Comparison of ENCODE assay signal across 23 cellular contexts in genomic region chr22:27784099-27784446, GRCh38. TPM values are rescaled to one million over a fixed set of nuclear protein-coding genes. Genes with fewer than 3 reads are reported as not detected.
DNase-seq lines count a peak whose midpoint lies in the region; ATAC-seq, FAIRE-seq and TF ChIP-seq lines count a peak whose summit lies in the region.
"Had no signal": no experiment of that assay in that cellular context is flagged by ENCODE, and none has a peak within 500 bp of the region (broad histone marks: within the 10 kb centered on the region; RNA-seq: fewer than 3 reads in every experiment).

No MANE protein-coding gene starts in this region.

- in situ Hi-C loops in ACHN (cut with HindIII; ENCODE audit: low pct_ligation_motif_present, low pct_unique_long_range_greater_than_20kb, low sequenced_read_pairs): no loop called here

- H2AFZ ChIP-seq in neural progenitor cell (replicated peaks): no peak overlapping the region

- H3K9ac ChIP-seq in neural progenitor cell: no peak overlapping the region

- H3K4me1 Mint-ChIP-seq in neural progenitor cell: peaks cover 67% of the 10 kb centered on the region
- H3K4me1 Mint-ChIP-seq in progenitor cell of endocrine pancreas (ENCODE audit: low read depth): no peaks in the 10 kb centered on the region

- H3K4me3 ChIP-seq in heart left ventricle (peak overlapping the region in 1 of 12 donors; percentile 6), esophagus squamous epithelium (no peak overlapping the region), neural progenitor cell (no peak overlapping the region)

- FAIRE-seq in urothelium cell line (lab: Jason Lieb, UNC): peak; percentile 37
- FAIRE-seq: endometrium, GM18507 had no signal

- intact Hi-C loops in heart left ventricle (cut with DNase I): loop anchor here in 2 of 10 donors (5.0 to 10.0 kb wide), 2 partner anchors 57 to 59 kb away; no protein-coding TSS in a partner anchor
- intact Hi-C loops in cardiac septum (cut with DNase I): no loop called here
- intact Hi-C loops in esophagus squamous epithelium (cut with DNase I): no loop called here

- H3K79me2 ChIP-seq in neural progenitor cell (ENCODE audit: low read depth): peaks cover 100% of the 10 kb centered on the region

- DNase-seq in heart left ventricle (no peak), cardiac septum (ENCODE audit: low spot score) (no peak), esophagus squamous epithelium (lab: John Stamatoyannopoulos, UW) (no peak), neural progenitor cell (ENCODE audit: low spot score) (peak; percentile 42), urothelium cell line (ENCODE audit: low spot score) (no peak), ACHN (no peak), NCI-H1092 (lab: John Stamatoyannopoulos, UW) (no peak), progenitor cell of endocrine pancreas (ENCODE audit: low spot score, unreplicated experiment) (no peak)
- DNase-seq: 8988T; activated CD8-positive, alpha-beta memory T cell treated with anti-CD3 and anti-CD28 coated beads, Interleukin-2, amount 50 U/mL, for 48 hours; activated gamma-delta T cell treated with Interleukin-2 at 50 U/mL for 16 hours; amniotic stem cell; BE2C; H7; left colon; NCI-H1105 treated with DMSO at 0.1 percent for 48 hours; NCI-H524; stimulated activated CD4-positive, alpha-beta T cell treated with anti-CD3 and anti-CD28 coated beads, Interleukin-1b, Interleukin-23, amount 100 ng/mL, for 48 hours; stimulated activated naive CD4-positive, alpha-beta T cell had no signal

- H3K27me3 Mint-ChIP-seq in neural progenitor cell (ENCODE audit: insufficient read depth, low read depth) (no peaks in the 10 kb centered on the region), progenitor cell of endocrine pancreas (peaks cover 16% of the 10 kb centered on the region)

- no peak for ATAC-seq in heart left ventricle
- ATAC-seq: left colon, sciatic nerve had no signal

- TF ChIP-seq CTCF in heart left ventricle (IDR thresholded peaks at IDR 0.05) (no peak), esophagus squamous epithelium (IDR thresholded peaks at IDR 0.05) (no peak), neural progenitor cell (IDR thresholded peaks at IDR 0.05) (no peak), progenitor cell of endocrine pancreas (IDR thresholded peaks at IDR 0.05; ENCODE audit: unreplicated experiment) (no peak)

- H3K27ac ChIP-seq in heart left ventricle (peak overlapping the region in 7 of 12 donors; percentile 8 to 65 (median 48)), esophagus squamous epithelium (peak overlapping the region; percentile 50 to 89 (median 84)), neural progenitor cell (peak overlapping the region; percentile 72)

- H4K20me1 ChIP-seq in neural progenitor cell (ENCODE audit: low read depth): peaks cover 83% of the 10 kb centered on the region

- no peaks in the 10 kb centered on the region for H3K27me3 ChIP-seq in heart left ventricle
- no peaks in the 10 kb centered on the region for H3K27me3 ChIP-seq in esophagus squamous epithelium
- H3K27me3 ChIP-seq in neural progenitor cell: no peaks in the 10 kb centered on the region
- H3K27me3 ChIP-seq: BE2C had no signal

- 88 to 96% (median 91%) methylated on average over 5 of the region's 5 CpGs for WGBS in heart left ventricle, 4 donors
- WGBS in esophagus squamous epithelium, 2 donors: 83 to 89% methylated on average over 3 to 4 of the region's 5 CpGs

- H3K4me1 ChIP-seq in heart left ventricle (peaks cover 0 to 51% (median 11%) of the 10 kb centered on the region in 12 donors), esophagus squamous epithelium (peaks cover 0 to 43% (median 12%) of the 10 kb centered on the region in 3 donors), neural progenitor cell (peaks cover 38% of the 10 kb centered on the region)
- H3K4me1 ChIP-seq: BE2C had no signal

- H3K4me3 Mint-ChIP-seq in neural progenitor cell (peak overlapping the region; percentile 62), progenitor cell of endocrine pancreas (ENCODE audit: low read depth) (no peak overlapping the region)

- H3K27ac Mint-ChIP-seq in neural progenitor cell: peak overlapping the region; percentile 91
- H3K27ac Mint-ChIP-seq in progenitor cell of endocrine pancreas: no peak overlapping the region

- H3K36me3 ChIP-seq in heart left ventricle (no peaks in the 10 kb centered on the region), esophagus squamous epithelium (no peaks in the 10 kb centered on the region), neural progenitor cell (no peaks in the 10 kb centered on the region)
- H3K36me3 ChIP-seq: BE2C had no signal

- TF ChIP-seq POLR2A in heart left ventricle (IDR thresholded peaks at IDR 0.05) (no peak), esophagus squamous epithelium (IDR thresholded peaks at IDR 0.05) (no peak)

- peak overlapping the region; percentile 47 for H3K4me2 ChIP-seq in neural progenitor cell

- H3K9me3 Mint-ChIP-seq in neural progenitor cell (peaks cover 2% of the 10 kb centered on the region), progenitor cell of endocrine pancreas (ENCODE audit: low read depth) (no peaks in the 10 kb centered on the region)
- H3K9me3 Mint-ChIP-seq: type B pancreatic cell had no signal

- H3K36me3 Mint-ChIP-seq in neural progenitor cell (peaks cover 33% of the 10 kb centered on the region), progenitor cell of endocrine pancreas (ENCODE audit: insufficient read depth) (peaks cover 1% of the 10 kb centered on the region)

- peaks cover 28% of the 10 kb centered on the region for H3F3A ChIP-seq in neural progenitor cell (ENCODE audit: low read depth)

- H3K9me3 ChIP-seq in heart left ventricle (peaks cover 0 to 10% (median 0%) of the 10 kb centered on the region in 12 donors), esophagus squamous epithelium (no peaks in the 10 kb centered on the region), neural progenitor cell (ENCODE audit: low read depth) (no peaks in the 10 kb centered on the region)
- H3K9me3 ChIP-seq: BE2C had no signal

RNA-seq across cellular contexts. Expression of gene MN1, which starts 17.5 kb away (rescaled TPM):
- total RNA-seq in heart left ventricle: 10 to 100 TPM in 1 of 9 donors, 1 to 10 TPM in 8; 4.2 to 10.3 (median 5.5) TPM
- polyA plus RNA-seq in heart left ventricle: 1 to 10 TPM; 1.7 to 3.9 TPM
- 6.4 TPM for total RNA-seq in cardiac septum
- 1 to 10 TPM; 2.0 to 6.9 (median 3.1) TPM for total RNA-seq in esophagus squamous epithelium
- 13.3 and 27.2 TPM in 2 replicates for total RNA-seq in neural progenitor cell (ENCODE audit: low replicate concordance)
- total RNA-seq in progenitor cell of endocrine pancreas: 5.5 and 5.9 TPM in 2 replicates
